ENCODE assay signal across 8 cellular contexts in the genomic region with DNA sequence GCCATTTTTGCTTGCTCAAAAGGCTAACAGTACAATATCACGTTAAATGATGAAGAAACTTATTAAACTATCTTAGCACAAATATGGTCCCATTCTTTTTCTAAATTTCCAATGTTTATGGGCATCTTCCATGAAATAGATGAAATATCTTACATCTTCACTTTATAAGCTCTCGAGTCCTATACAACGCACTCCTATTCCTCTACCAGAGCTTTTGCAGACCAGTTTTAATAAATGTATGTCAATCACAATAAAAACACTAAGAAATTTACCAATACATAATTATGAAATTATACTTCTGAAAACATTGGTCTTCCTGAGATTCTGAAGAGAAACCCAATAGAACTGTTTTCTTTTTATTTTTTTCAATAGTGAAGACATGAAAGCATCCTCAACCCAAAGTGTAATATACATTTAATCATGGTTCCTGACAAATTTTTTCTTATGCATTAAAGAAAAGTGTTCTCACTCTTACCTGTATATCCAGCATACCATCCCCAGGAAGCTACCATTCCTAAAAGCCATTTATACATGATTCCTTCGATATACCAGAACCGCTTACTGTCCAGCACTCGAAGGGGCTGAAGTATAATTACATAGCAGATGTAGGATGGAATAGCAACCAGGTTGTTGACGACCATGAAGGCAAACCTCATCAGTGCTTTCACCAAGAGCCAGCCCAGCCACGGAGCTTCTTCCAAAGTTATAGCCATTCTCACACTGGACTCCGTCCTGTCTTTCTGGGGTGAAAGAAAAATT. TPM values are rescaled to one million over a fixed set of nuclear protein-coding genes. Genes with fewer than 3 reads are reported as not detected.
DNase-seq lines count a peak whose midpoint lies in the region; ATAC-seq and FAIRE-seq lines count a peak whose summit lies in the region.

No MANE protein-coding gene starts in this region.

- intact Hi-C loops in activated CD4-positive, alpha-beta memory T cell treated with anti-CD3 and anti-CD28 coated beads for 36 hours (cut with micrococcal nuclease) = no loop called here

- CTCF ChIA-PET in activated CD4-positive, alpha-beta memory T cell treated with anti-CD3 and anti-CD28 coated beads for 36 hours (lab: Charles Lee) = interaction anchor here (0.6 to 1.4 kb wide), 5 partner anchors 110 to 628 kb away, joined by 3 to 5 read pairs (median 4); a partner anchor contains a TSS

- peaks cover 55% of the 10 kb centered on the region for H3K4me1 Mint-ChIP-seq in activated CD4-positive, alpha-beta memory T cell treated with anti-CD3 and anti-CD28 coated beads for 36 hours (ENCODE audit: low read depth)
- H3K4me1 Mint-ChIP-seq in stimulated activated naive CD8-positive, alpha-beta T cell treated with anti-CD3 and anti-CD28 coated beads, Interleukin-15, amount 100 ng/mL, for 72 hours = peaks cover 45% of the 10 kb centered on the region

- no peaks in the 10 kb centered on the region for H3K9me3 Mint-ChIP-seq in activated CD4-positive, alpha-beta memory T cell treated with anti-CD3 and anti-CD28 coated beads for 36 hours
- H3K9me3 Mint-ChIP-seq in stimulated activated naive CD8-positive, alpha-beta T cell treated with anti-CD3 and anti-CD28 coated beads, Interleukin-15, amount 100 ng/mL, for 72 hours = no peaks in the 10 kb centered on the region

- POLR2A ChIA-PET in activated CD4-positive, alpha-beta memory T cell treated with anti-CD3 and anti-CD28 coated beads for 36 hours (lab: Charles Lee) = interaction anchor here (1.3 kb wide), 1 partner anchor 10 kb away, joined by 3 read pairs; no protein-coding TSS in a partner anchor

- peaks cover 5% of the 10 kb centered on the region for H3K36me3 Mint-ChIP-seq in activated CD4-positive, alpha-beta memory T cell treated with anti-CD3 and anti-CD28 coated beads for 36 hours

- no peaks in the 10 kb centered on the region for H3K9me3 ChIP-seq in iPS-20b (ENCODE audit: insufficient read depth, low read depth, low read length)

- peak; percentile 49 to 59 for DNase-seq in NCI-H524 (lab: John Stamatoyannopoulos, UW)
- no peak for DNase-seq in NCI-H524 treated with DMSO at 0.1 percent for 48 hours (lab: John Stamatoyannopoulos, UW)
- DNase-seq in activated CD4-positive, alpha-beta memory T cell treated with anti-CD3 and anti-CD28 coated beads for 36 hours = no peak
- DNase-seq in stimulated activated naive CD8-positive, alpha-beta T cell treated with anti-CD3 and anti-CD28 coated beads, Interleukin-15, amount 100 ng/mL, for 72 hours = no peak
- no peak for DNase-seq in RCC 7860 (ENCODE audit: low spot score)
- no peak for DNase-seq in foreskin melanocyte
- DNase-seq in NCI-H1436 (lab: John Stamatoyannopoulos, UW) = no peak

- no peak overlapping the region; the same call in 1 of the 2 replicates for H3K9ac ChIP-seq in iPS-20b (ENCODE audit: low read depth, low read length)

- no peaks in the 10 kb centered on the region for H3K36me3 ChIP-seq in iPS-20b (ENCODE audit: insufficient read depth, low read depth, low read length)

- no peak overlapping the region for H3K27ac Mint-ChIP-seq in activated CD4-positive, alpha-beta memory T cell treated with anti-CD3 and anti-CD28 coated beads for 36 hours
- H3K27ac Mint-ChIP-seq in stimulated activated naive CD8-positive, alpha-beta T cell treated with anti-CD3 and anti-CD28 coated beads, Interleukin-15, amount 100 ng/mL, for 72 hours = no peak overlapping the region

- H3K27ac ChIP-seq in iPS-20b (ENCODE audit: low read length) = no peak overlapping the region

- H3K27me3 Mint-ChIP-seq in activated CD4-positive, alpha-beta memory T cell treated with anti-CD3 and anti-CD28 coated beads for 36 hours = no peaks in the 10 kb centered on the region
- peaks cover 9% of the 10 kb centered on the region for H3K27me3 Mint-ChIP-seq in stimulated activated naive CD8-positive, alpha-beta T cell treated with anti-CD3 and anti-CD28 coated beads, Interleukin-15, amount 100 ng/mL, for 72 hours

- peaks cover 20% of the 10 kb centered on the region for H3K27me3 ChIP-seq in iPS-20b (ENCODE audit: insufficient read depth, low read length)

- H3K4me1 ChIP-seq in iPS-20b (ENCODE audit: insufficient read depth, low read length) = no peaks in the 10 kb centered on the region; the same call in 1 of the 2 replicates

- FAIRE-seq in RCC 7860 (lab: Jason Lieb, UNC) = no peak

- peak overlapping the region; percentile 82 for H3K4me3 ChIP-seq in iPS-20b (ENCODE audit: low read length)

- ATAC-seq in stimulated activated naive CD8-positive, alpha-beta T cell treated with anti-CD3 and anti-CD28 coated beads, Interleukin-15, amount 100 ng/mL, for 72 hours = no peak

- H3K4me3 Mint-ChIP-seq in activated CD4-positive, alpha-beta memory T cell treated with anti-CD3 and anti-CD28 coated beads for 36 hours = peak overlapping the region; percentile 86
- peak overlapping the region; percentile 91 to 97 for H3K4me3 Mint-ChIP-seq in stimulated activated naive CD8-positive, alpha-beta T cell treated with anti-CD3 and anti-CD28 coated beads, Interleukin-15, amount 100 ng/mL, for 72 hours

RNA-seq across cellular contexts. Expression of a gene that starts 1.8 kb away (rescaled TPM):
- 10 to 100 TPM; 31.8 to 34.7 TPM for total RNA-seq in activated CD4-positive, alpha-beta memory T cell treated with anti-CD3 and anti-CD28 coated beads for 36 hours

Comparison
In these comparisons a context has a peak if more than half of its experiments do, and no peak if none do; other contexts are left out.
1. DNase-seq: peak in NCI-H524 (2 of 2); none in NCI-H524 treated with DMSO at 0.1 percent for 48 hours (single experiment), activated CD4-positive, alpha-beta memory T cell treated with anti-CD3 and anti-CD28 coated beads for 36 hours (single experiment), stimulated activated naive CD8-positive, alpha-beta T cell treated with anti-CD3 and anti-CD28 coated beads, Interleukin-15, amount 100 ng/mL, for 72 hours (0 of 2), RCC 7860 (single experiment), foreskin melanocyte (single experiment) and NCI-H1436 (single experiment).